9 cellular contexts compared by ENCODE assay signal in genomic region chr10:88728107-88728763, GRCh38. TPM values are rescaled to one million over a fixed set of nuclear protein-coding genes. Genes with fewer than 3 reads are reported as not detected.
DNase-seq lines count a peak whose midpoint lies in the region; ATAC-seq, FAIRE-seq and TF ChIP-seq lines count a peak whose summit lies in the region.
"Had no signal": no experiment of that assay in that cellular context is flagged by ENCODE, and none has a peak within 500 bp of the region (broad histone marks: within the 10 kb centered on the region; RNA-seq: fewer than 3 reads in every experiment).

No MANE protein-coding gene starts in this region.

- POLR2A ChIA-PET in GM12878 (lab: Charles Lee), result no interaction called here

- no peak overlapping the region for H3K9ac ChIP-seq in GM12878 (ENCODE audit: control insufficient read depth, insufficient read depth, low read length)

- H3K4me2 ChIP-seq in GM12878 (ENCODE audit: control insufficient read depth, insufficient read depth), result no peak overlapping the region

- H3K27ac Mint-ChIP-seq in progenitor cell of endocrine pancreas, result no peak overlapping the region

- 64% methylated on average over 30 of the region's 30 CpGs for WGBS in GM12878 (ENCODE audit: insufficient coverage, insufficient replicate concordance, low lambda C conversion rate, missing lambda C conversion rate)

- H3K27me3 Mint-ChIP-seq in progenitor cell of endocrine pancreas, result peaks cover 19% of the 10 kb centered on the region

- H3K4me3 ChIP-seq in GM06990 (replicated peaks; ENCODE audit: low read depth, low read length), result no peak overlapping the region
- no peak overlapping the region for H3K4me3 ChIP-seq in GM12878
- H3K4me3 ChIP-seq: thyroid gland had no signal

- RAD21 ChIA-PET in GM12878 (lab: Charles Lee; ENCODE audit: unreplicated experiment), result interaction anchor here (0.8 to 2.5 kb wide), 21 partner anchors 11 to 205 kb away, joined by 3 to 23 read pairs (median 4); partner anchors contain the start of genes LIPM and LIPN

- peak; percentile 79 for TF ChIP-seq RAD21 in GM12878 (IDR thresholded peaks at IDR 0.05; ENCODE audit: insufficient read depth, low read depth, low read length)

- intact Hi-C loops in GM12878 (cut with micrococcal nuclease; ENCODE audit: unreplicated experiment), result loop anchor here (5.0 kb wide), 1 partner anchor 84 kb away; no protein-coding TSS in a partner anchor
- intact Hi-C loops in head of caudate nucleus (cut with DNase I), result no loop called here

- TF ChIP-seq EP300 in GM12878 (IDR thresholded peaks at IDR 0.05; ENCODE audit: borderline replicate concordance in 1 of 2, control insufficient read depth in 1 of 2, low read depth in 2 of 2, low read length in 2 of 2), result no peak

- TF ChIP-seq CTCF in GM06990 (IDR thresholded peaks at IDR 0.05; ENCODE audit: insufficient read depth, low read length, poor library complexity, severe bottlenecking) (peak; percentile 60), GM12878 (IDR thresholded peaks at IDR 0.05 in 2 of 3, conservative IDR thresholded peaks at IDR 0.05 in 1 of 3; ENCODE audit: control insufficient read depth in 2 of 3, extremely low read depth in 1 of 3, insufficient read depth in 1 of 3, low read depth in 3 of 3, low read length in 3 of 3) (peak; percentile 39 to 65 (median 51); a peak in 5 of 6 replicates), progenitor cell of endocrine pancreas (IDR thresholded peaks at IDR 0.05; ENCODE audit: unreplicated experiment) (peak; percentile 46)

- CTCF ChIA-PET in GM12878 (lab: Yijun Ruan, JAX), result interaction anchor here (0.5 to 4.5 kb wide), 54 partner anchors 8 to 410 kb away, joined by 3 to 54 read pairs (median 5); partner anchors contain the start of genes LIPK and LIPN

- no peak for FAIRE-seq in GM12878 (lab: Jason Lieb, UNC)

- H3K4me1 Mint-ChIP-seq in progenitor cell of endocrine pancreas (ENCODE audit: low read depth), result peaks cover 2% of the 10 kb centered on the region

- H3K9me3 Mint-ChIP-seq in progenitor cell of endocrine pancreas (ENCODE audit: low read depth), result peaks cover 2% of the 10 kb centered on the region

- H3K27me3 ChIP-seq in GM06990 (replicated peaks; ENCODE audit: control insufficient read depth, insufficient read depth, low read length) (no peaks in the 10 kb centered on the region), GM12878 (replicated peaks in 1 of 2; ENCODE audit: control insufficient read depth in 2 of 2, insufficient read depth in 2 of 2, low read length in 1 of 2) (no peaks in the 10 kb centered on the region)
- H3K27me3 ChIP-seq: thyroid gland had no signal

- DNase-seq in GM06990 (ENCODE audit: extremely low read depth, insufficient read length) (peak; percentile 27), NCI-H69 (lab: John Stamatoyannopoulos, UW) (peak; percentile 50), GM12878 (ENCODE audit: low read depth, low spot score) (no peak), progenitor cell of endocrine pancreas (ENCODE audit: low spot score, unreplicated experiment) (no peak), NCI-H2029 (lab: John Stamatoyannopoulos, UW) (no peak), head of caudate nucleus (no peak)

- H3K27ac ChIP-seq in GM12878 (ENCODE audit: control insufficient read depth, insufficient read depth), result no peak overlapping the region
- H3K27ac ChIP-seq: thyroid gland had no signal

- H3K36me3 ChIP-seq in GM06990 (ENCODE audit: control insufficient read depth, insufficient read depth, low read length) (no peaks in the 10 kb centered on the region), GM12878 (ENCODE audit: control insufficient read depth in 2 of 2, insufficient read depth in 2 of 2, low read length in 1 of 2) (no peaks in the 10 kb centered on the region)
- H3K36me3 ChIP-seq: thyroid gland had no signal

- TF ChIP-seq POLR2A in GM12878 (IDR thresholded peaks at IDR 0.05; ENCODE audit: low read depth, low read length), result no peak

- ATAC-seq in GM12878 (peak; percentile 53), HG03571 (IDR thresholded peaks at IDR 0.05; ENCODE audit: unreplicated experiment) (no peak), HG02763 (IDR thresholded peaks at IDR 0.05; ENCODE audit: unreplicated experiment) (no peak)

- H3K36me3 Mint-ChIP-seq in progenitor cell of endocrine pancreas (ENCODE audit: insufficient read depth), result no peaks in the 10 kb centered on the region

- no peak overlapping the region for H2AFZ ChIP-seq in GM12878 (ENCODE audit: control insufficient read depth, low read depth, low read length)

- in situ Hi-C loops in GM12878 (cut with MboI), result no loop called here

- H4K20me1 ChIP-seq in GM12878 (ENCODE audit: control insufficient read depth, insufficient read depth), result no peaks in the 10 kb centered on the region

- SMC1A ChIA-PET in GM12878 (lab: Charles Lee; ENCODE audit: uncharacterized antibody, unreplicated experiment), result interaction anchor here (0.6 to 2.4 kb wide), 28 partner anchors 11 to 279 kb away, joined by 3 to 11 read pairs (median 4); partner anchors contain the start of gene LIPN

- H3K4me3 Mint-ChIP-seq in progenitor cell of endocrine pancreas (ENCODE audit: low read depth), result no peak overlapping the region

- peaks cover 3% of the 10 kb centered on the region for H3K4me1 ChIP-seq in GM12878 (ENCODE audit: control insufficient read depth, insufficient read depth, low read length)

- H3K79me2 ChIP-seq in GM12878 (ENCODE audit: control insufficient read depth, insufficient read depth, low read length), result no peaks in the 10 kb centered on the region

- BruUV-seq in GM12878 (replicated peaks; lab: Mats Ljungman, UMichigan), result no TSS peak

- H3K9me3 ChIP-seq in GM12878 (replicated peaks; ENCODE audit: control insufficient read depth, insufficient read depth, low read length), result no peaks in the 10 kb centered on the region
- H3K9me3 ChIP-seq: thyroid gland had no signal

TF ChIP-seq in GM12878, 131 proteins besides CTCF, POLR2A, EP300 and RAD21:
- TF ChIP-seq YY1 (IDR thresholded peaks at IDR 0.05; ENCODE audit: low read depth, low read length) (peak; percentile 82), BHLHE40 (IDR thresholded peaks at IDR 0.05; ENCODE audit: borderline replicate concordance in 1 of 2, low read depth in 2 of 2, low read length in 1 of 2) (no peak), SMC3 (IDR thresholded peaks at IDR 0.05; ENCODE audit: borderline replicate concordance, low read length) (peak; percentile 60)

RNA-seq across cellular contexts. Expression of gene LIPK, which starts 22.2 kb away (rescaled TPM):
- not detected in 2 replicates for total RNA-seq in GM12878 (2013; cell fraction: nucleolus; rRNA removed)
- total RNA-seq in GM12878 (2014; rRNA removed) (not detected in 2 replicates), GM12878 (2014; rRNA removed; fragmentation: Illumina TruSeq; extraction: Trizol) (not detected in 2 replicates), GM12878 (2021) (not detected in 2 replicates), progenitor cell of endocrine pancreas (not detected in 2 replicates)
- not detected for polyA plus RNA-seq in GM12878 (2011; ENCODE audit: low read depth)
- polyA plus RNA-seq in GM12878 (2011; rRNA removed) (not detected in 2 replicates), GM12878 (2014; fragmentation: Illumina TruSeq; extraction: Trizol) (not detected in 2 replicates), GM12878 (2014; fragmentation: Nextera tagmentation; extraction: Ambion mirVana) (not detected), GM12878 (2014; rRNA removed) (not detected in 2 replicates), GM12878 (2016; fragmentation: Nextera tagmentation; extraction: Ambion mirVana) (not detected)
- not detected in 2 replicates for polyA plus RNA-seq in GM12878 (2011; cell fraction: cytosol; rRNA removed)
- polyA plus RNA-seq in GM12878 (2011; cell fraction: nucleus; rRNA removed), result not detected in 2 replicates
- not detected in 2 replicates for polyA plus RNA-seq in GM12878 (2012)
- polyA minus RNA-seq in GM12878 (2011; rRNA and poly(A)+ RNA removed), result not detected in 2 replicates
- polyA minus RNA-seq in GM12878 (2011; cell fraction: cytosol; rRNA and poly(A)+ RNA removed), result not detected in 2 replicates
- polyA minus RNA-seq in GM12878 (2011; cell fraction: nucleus; rRNA and poly(A)+ RNA removed), result not detected in 2 replicates
- total RNA-seq: thyroid gland had no signal

RNA-seq across cellular contexts. Expression of gene LIPN, which starts 31.6 kb away (rescaled TPM):
- not detected in 2 replicates for total RNA-seq in GM12878 (2013; cell fraction: nucleolus; rRNA removed)
- total RNA-seq in GM12878 (2014; rRNA removed) (0.23 and 0.44 TPM in 2 replicates), GM12878 (2014; rRNA removed; fragmentation: Illumina TruSeq; extraction: Trizol) (not detected in 2 replicates), GM12878 (2021) (not detected in 2 replicates), progenitor cell of endocrine pancreas (not detected in 2 replicates)
- polyA plus RNA-seq in GM12878 (2011; ENCODE audit: low read depth), result not detected
- polyA plus RNA-seq in GM12878 (2011; rRNA removed) (not detected in 2 replicates), GM12878 (2014; fragmentation: Illumina TruSeq; extraction: Trizol) (not detected in 2 replicates), GM12878 (2014; fragmentation: Nextera tagmentation; extraction: Ambion mirVana) (not detected), GM12878 (2014; rRNA removed) (0.06 TPM in 1 of 2 replicates, not detected in the other), GM12878 (2016; fragmentation: Nextera tagmentation; extraction: Ambion mirVana) (not detected)
- polyA plus RNA-seq in GM12878 (2011; cell fraction: cytosol; rRNA removed), result not detected in 2 replicates
- polyA plus RNA-seq in GM12878 (2011; cell fraction: nucleus; rRNA removed), result not detected in 2 replicates
- polyA plus RNA-seq in GM12878 (2012), result not detected in 2 replicates
- not detected in 2 replicates for polyA minus RNA-seq in GM12878 (2011; rRNA and poly(A)+ RNA removed)
- not detected in 2 replicates for polyA minus RNA-seq in GM12878 (2011; cell fraction: cytosol; rRNA and poly(A)+ RNA removed)
- not detected in 2 replicates for polyA minus RNA-seq in GM12878 (2011; cell fraction: nucleus; rRNA and poly(A)+ RNA removed)
- total RNA-seq: thyroid gland had no signal

Comparison
In these comparisons a context has a peak if more than half of its experiments do, and no peak if none do; other contexts are left out.
1. DNase-seq: peak in GM06990 (single experiment) and NCI-H69 (single experiment); none in GM12878 (single experiment), progenitor cell of endocrine pancreas (single experiment), NCI-H2029 (single experiment) and head of caudate nucleus (0 of 42).
2. Peak in every context shown above with its lines, with median percentiles within 50 percentile points of each other: CTCF ChIP-seq.